ENCODE assay signal across 1 cellular context in genomic region chr7:2109936-2110585, GRCh38.
TF ChIP-seq lines count a peak whose summit lies in the region.

No MANE protein-coding gene starts in this region.

TF ChIP-seq in IMR-90, 13 proteins besides CTCF, POLR2A, EP300 and RAD21:
- no peak for TF ChIP-seq MXI1 (IDR thresholded peaks at IDR 0.05; ENCODE audit: borderline replicate concordance, low read depth, low read length)
- no peak for TF ChIP-seq USF2 (IDR thresholded peaks at IDR 0.05; ENCODE audit: low read depth, low read length)
- TF ChIP-seq MAFK (IDR thresholded peaks at IDR 0.05; ENCODE audit: low read depth, low read length), result no peak
- TF ChIP-seq NFE2L2 (IDR thresholded peaks at IDR 0.05; ENCODE audit: low read depth, low read length), result no peak
- TF ChIP-seq BHLHE40 (IDR thresholded peaks at IDR 0.05; ENCODE audit: low read depth, low read length), result peak; percentile 44; the same call in 1 of the 2 replicates
- TF ChIP-seq MAZ (IDR thresholded peaks at IDR 0.05; ENCODE audit: borderline replicate concordance, low read depth, low read length), result no peak
- TF ChIP-seq RFX5 (IDR thresholded peaks at IDR 0.05; ENCODE audit: low read depth, low read length), result no peak
- TF ChIP-seq CHD1 (IDR thresholded peaks at IDR 0.05; ENCODE audit: low read depth, low read length), result no peak
- TF ChIP-seq FOS (IDR thresholded peaks at IDR 0.05; ENCODE audit: low read depth, low read length), result peak; percentile 91
- TF ChIP-seq SMC3 (IDR thresholded peaks at IDR 0.05; ENCODE audit: low read depth, low read length), result peak; percentile 15; the same call in 1 of the 2 replicates
- TF ChIP-seq RCOR1 (IDR thresholded peaks at IDR 0.05; ENCODE audit: insufficient replicate concordance, low read length), result peak; percentile 92
TF ChIP-seq in IMR-90: peak in this region for 4.
